ENCODE assay signal across 27 cellular contexts in genomic region chr1:194026422-194026821, GRCh38.
"Had no signal": no experiment of that assay in that cellular context is flagged by ENCODE, and none has a peak within 500 bp of the region (broad histone marks: within the 10 kb centered on the region; RNA-seq: fewer than 3 reads in every experiment).

No MANE protein-coding gene starts in this region.

- H3K4me3 ChIP-seq: coronary artery, esophagus muscularis mucosa, heart right ventricle, lung, mucosa of descending colon, pancreas, smooth muscle cell, suprapubic skin, transverse colon, upper lobe of right lung, uterus had no signal

- DNase-seq: dermis blood vessel endothelial cell; effector memory CD4-positive, alpha-beta T cell; foreskin melanocyte; glutamatergic neuron; heart right ventricle; hippocampal formation; kidney glomerular epithelial cell; left colon; left ventricle myocardium superior; mesenchymal stem cell; mucosa of descending colon; naive B cell; pancreas; stimulated activated CD4-positive, alpha-beta T cell treated with anti-CD3 and anti-CD28 coated beads, Interleukin-12 subunit alpha, Interleukin-12 subunit beta, amount 100 ng/mL, for 4 hours; stimulated activated CD4-positive, alpha-beta T cell treated with anti-CD3 and anti-CD28 coated beads, Interleukin-1b, Interleukin-23, amount 100 ng/mL, for 48 hours; stimulated activated CD4-positive, alpha-beta T cell treated with anti-CD3 and anti-CD28 coated beads, Interleukin-4, amount 100 ng/mL, for 1 hour; stimulated activated CD8-positive, alpha-beta memory T cell treated with anti-CD3 and anti-CD28 coated beads, Interleukin-4, amount 100 ng/mL, for 48 hours; stimulated activated naive CD4-positive, alpha-beta T cell; stimulated activated naive CD8-positive, alpha-beta T cell treated with anti-CD3 and anti-CD28 coated beads, Interleukin-15, amount 100 ng/mL, for 72 hours; transverse colon; upper lobe of right lung; uterus had no signal
